1 cellular context compared by ENCODE assay signal in the genomic region with DNA sequence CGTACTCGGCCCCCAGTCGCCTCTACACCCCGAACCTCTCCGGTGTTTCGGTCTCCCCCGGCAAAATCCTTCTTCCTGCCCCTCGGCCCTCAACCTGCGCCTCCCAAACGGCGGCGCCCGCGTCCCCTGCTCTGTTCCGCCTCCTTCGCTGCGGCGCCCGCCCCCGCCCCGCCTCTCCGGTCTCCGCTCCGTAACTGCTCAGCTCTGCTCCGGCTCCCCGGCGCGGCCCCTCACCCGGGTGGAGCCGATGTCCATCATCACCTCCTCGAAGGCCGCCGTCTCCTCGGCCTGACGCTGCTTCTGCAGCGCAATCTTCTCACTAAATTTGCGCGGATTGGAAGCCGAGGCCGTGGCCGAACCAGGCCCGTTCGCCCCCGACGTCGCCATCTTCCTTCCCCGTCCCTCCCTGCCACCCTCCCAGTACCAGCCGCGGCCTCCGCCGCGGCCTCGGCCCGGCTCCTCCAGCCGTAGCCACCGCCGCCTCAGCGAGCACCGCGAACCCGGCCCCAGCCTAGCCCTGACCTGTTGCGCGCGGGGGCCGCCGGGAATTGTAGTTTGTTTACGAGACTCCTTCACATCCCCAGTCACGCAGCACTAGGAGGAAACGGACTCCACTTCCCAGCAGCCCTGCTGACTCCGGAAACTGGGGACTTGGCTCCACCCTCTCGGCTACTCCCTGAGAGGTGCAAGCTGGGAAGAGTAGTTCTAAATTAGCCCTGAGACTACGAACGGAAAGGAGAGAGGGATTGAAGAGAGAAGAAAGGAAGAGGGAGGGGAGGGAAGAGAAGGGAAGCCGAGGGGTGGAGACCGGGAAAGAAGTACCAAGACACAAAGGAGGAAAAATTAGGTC.
A peak's percentile ranks its signal among the peaks of the same experiment; 100 is the strongest.
TF ChIP-seq lines count a peak whose summit lies in the region.

Gene CRTC2 (minus strand): TSS at position 502 of the 850 bp plus-strand sequence. CDS start 115 bp downstream, at position 387.

TF ChIP-seq in HepG2, 621 proteins besides CTCF, POLR2A, EP300 and RAD21 (continued from another document and continues in another):
- TF ChIP-seq DZIP1 (CRISPR knock-in tag; IDR thresholded peaks at IDR 0.05): peak; percentile 40; the same call in 1 of the 2 replicates
- TF ChIP-seq FOSL1 (CRISPR knock-in tag; IDR thresholded peaks at IDR 0.05; ENCODE audit: borderline replicate concordance): no peak
- peak; percentile 80 for TF ChIP-seq FOXO1 (CRISPR knock-in tag; IDR thresholded peaks at IDR 0.05)
- TF ChIP-seq FOXO4 (CRISPR knock-in tag; conservative IDR thresholded peaks at IDR 0.05): no peak
- TF ChIP-seq ELK4 (CRISPR knock-in tag; IDR thresholded peaks at IDR 0.05; ENCODE audit: borderline replicate concordance): peak; percentile 45
- TF ChIP-seq ZNF180 (CRISPR knock-in tag; IDR thresholded peaks at IDR 0.05; ENCODE audit: borderline replicate concordance, low read depth): no peak
- TF ChIP-seq PRPF4 (IDR thresholded peaks at IDR 0.05; ENCODE audit: low read depth, low read length, poor library complexity, severe bottlenecking): no peak
- peak; percentile 85; the same call in 1 of the 2 replicates for TF ChIP-seq IRF9 (CRISPR knock-in tag; IDR thresholded peaks at IDR 0.05; ENCODE audit: borderline replicate concordance)
- TF ChIP-seq, protein P1, sequence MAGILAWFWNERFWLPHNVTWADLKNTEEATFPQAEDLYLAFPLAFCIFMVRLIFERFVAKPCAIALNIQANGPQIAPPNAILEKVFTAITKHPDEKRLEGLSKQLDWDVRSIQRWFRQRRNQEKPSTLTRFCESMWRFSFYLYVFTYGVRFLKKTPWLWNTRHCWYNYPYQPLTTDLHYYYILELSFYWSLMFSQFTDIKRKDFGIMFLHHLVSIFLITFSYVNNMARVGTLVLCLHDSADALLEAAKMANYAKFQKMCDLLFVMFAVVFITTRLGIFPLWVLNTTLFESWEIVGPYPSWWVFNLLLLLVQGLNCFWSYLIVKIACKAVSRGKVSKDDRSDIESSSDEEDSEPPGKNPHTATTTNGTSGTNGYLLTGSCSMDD (CRISPR knock-in tag; IDR thresholded peaks at IDR 0.05): 0 out of 2 replicates have a peak, but pooled peaks have one; percentile 74
- peak; percentile 36; the same call in 1 of the 2 replicates for TF ChIP-seq FOXP4 (CRISPR knock-in tag; IDR thresholded peaks at IDR 0.05)
- TF ChIP-seq RFXANK (CRISPR knock-in tag; IDR thresholded peaks at IDR 0.05): no peak
- TF ChIP-seq, protein P2, sequence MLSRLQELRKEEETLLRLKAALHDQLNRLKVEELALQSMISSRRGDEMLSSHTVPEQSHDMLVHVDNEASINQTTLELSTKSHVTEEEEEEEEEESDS (CRISPR knock-in tag; IDR thresholded peaks at IDR 0.05; ENCODE audit: borderline replicate concordance): no peak
- TF ChIP-seq PTBP1 (IDR thresholded peaks at IDR 0.05; ENCODE audit: low read depth, low read length, poor library complexity, severe bottlenecking): no peak
- TF ChIP-seq, protein P3, sequence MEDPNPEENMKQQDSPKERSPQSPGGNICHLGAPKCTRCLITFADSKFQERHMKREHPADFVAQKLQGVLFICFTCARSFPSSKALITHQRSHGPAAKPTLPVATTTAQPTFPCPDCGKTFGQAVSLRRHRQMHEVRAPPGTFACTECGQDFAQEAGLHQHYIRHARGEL (CRISPR knock-in tag; IDR thresholded peaks at IDR 0.05): no peak
- TF ChIP-seq, protein P4, sequence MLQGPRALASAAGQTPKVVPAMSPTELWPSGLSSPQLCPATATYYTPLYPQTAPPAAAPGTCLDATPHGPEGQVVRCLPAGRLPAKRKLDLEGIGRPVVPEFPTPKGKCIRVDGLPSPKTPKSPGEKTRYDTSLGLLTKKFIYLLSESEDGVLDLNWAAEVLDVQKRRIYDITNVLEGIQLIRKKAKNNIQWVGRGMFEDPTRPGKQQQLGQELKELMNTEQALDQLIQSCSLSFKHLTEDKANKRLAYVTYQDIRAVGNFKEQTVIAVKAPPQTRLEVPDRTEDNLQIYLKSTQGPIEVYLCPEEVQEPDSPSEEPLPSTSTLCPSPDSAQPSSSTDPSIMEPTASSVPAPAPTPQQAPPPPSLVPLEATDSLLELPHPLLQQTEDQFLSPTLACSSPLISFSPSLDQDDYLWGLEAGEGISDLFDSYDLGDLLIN (CRISPR knock-in tag; IDR thresholded peaks at IDR 0.05; ENCODE audit: borderline replicate concordance): no peak; the same call in 1 of the 2 replicates
- no peak for TF ChIP-seq GTF3A (CRISPR knock-in tag; conservative IDR thresholded peaks at IDR 0.05)
- TF ChIP-seq ZNF7 (CRISPR knock-in tag; IDR thresholded peaks at IDR 0.05): no peak
- TF ChIP-seq KMT2B (CRISPR knock-in tag; IDR thresholded peaks at IDR 0.05): peak; percentile 68; the same call in 1 of the 2 replicates
- TF ChIP-seq ZNF3 (CRISPR knock-in tag; IDR thresholded peaks at IDR 0.05): no peak
- TF ChIP-seq TRIM24 (CRISPR knock-in tag; IDR thresholded peaks at IDR 0.05): no peak
- peak; percentile 82; the same call in 1 of the 2 replicates for TF ChIP-seq ZNF773 (CRISPR knock-in tag; IDR thresholded peaks at IDR 0.05; ENCODE audit: borderline replicate concordance)
- TF ChIP-seq, protein P5, sequence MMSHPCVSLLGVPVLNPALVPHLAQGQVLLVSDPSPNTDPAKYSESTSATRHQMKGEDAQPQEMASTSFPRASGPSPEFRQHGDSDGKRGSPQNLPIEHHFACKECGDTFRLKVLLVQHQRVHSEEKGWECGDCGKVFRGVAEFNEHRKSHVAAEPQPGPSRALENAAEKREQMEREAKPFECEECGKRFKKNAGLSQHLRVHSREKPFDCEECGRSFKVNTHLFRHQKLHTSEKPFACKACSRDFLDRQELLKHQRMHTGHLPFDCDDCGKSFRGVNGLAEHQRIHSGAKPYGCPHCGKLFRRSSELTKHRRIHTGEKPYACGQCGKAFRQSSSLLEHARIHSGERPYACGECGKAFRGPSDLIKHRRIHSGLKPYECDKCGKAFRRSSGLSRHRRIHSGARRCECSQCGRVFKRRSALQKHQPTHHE (CRISPR knock-in tag; IDR thresholded peaks at IDR 0.05; ENCODE audit: borderline replicate concordance): peak; percentile 83; the same call in 1 of the 2 replicates
- TF ChIP-seq NFIB (CRISPR knock-in tag; IDR thresholded peaks at IDR 0.05; ENCODE audit: borderline replicate concordance): no peak
- TF ChIP-seq ZFP62 (CRISPR knock-in tag; IDR thresholded peaks at IDR 0.05): peak; percentile 87; the same call in 1 of the 2 replicates
- no peak for TF ChIP-seq HOMEZ (CRISPR knock-in tag; IDR thresholded peaks at IDR 0.05; ENCODE audit: low read depth)
- 0 out of 2 replicates have a peak, but pooled peaks have one; percentile 44 for TF ChIP-seq ZNF549 (CRISPR knock-in tag; IDR thresholded peaks at IDR 0.05)
- TF ChIP-seq STAG1 (CRISPR knock-in tag; IDR thresholded peaks at IDR 0.05): no peak
- TF ChIP-seq KDM5B (CRISPR knock-in tag; IDR thresholded peaks at IDR 0.05; ENCODE audit: borderline replicate concordance): peak; percentile 75; the same call in 1 of the 2 replicates
- TF ChIP-seq SOX6 (IDR thresholded peaks at IDR 0.05): no peak
- TF ChIP-seq SOX6 (CRISPR knock-in tag; IDR thresholded peaks at IDR 0.05): peak; percentile 56
- peak; percentile 71; the same call in 1 of the 2 replicates for TF ChIP-seq ZNF580 (CRISPR knock-in tag; IDR thresholded peaks at IDR 0.05; ENCODE audit: borderline replicate concordance, low read depth)
- TF ChIP-seq IKZF4 (CRISPR knock-in tag; IDR thresholded peaks at IDR 0.05; ENCODE audit: borderline replicate concordance, low read depth, not compliant biosample characterization): no peak
- TF ChIP-seq ZSCAN22 (CRISPR knock-in tag; IDR thresholded peaks at IDR 0.05): no peak
- TF ChIP-seq HOXD1 (CRISPR knock-in tag; IDR thresholded peaks at IDR 0.05): no peak
- TF ChIP-seq, protein P6, sequence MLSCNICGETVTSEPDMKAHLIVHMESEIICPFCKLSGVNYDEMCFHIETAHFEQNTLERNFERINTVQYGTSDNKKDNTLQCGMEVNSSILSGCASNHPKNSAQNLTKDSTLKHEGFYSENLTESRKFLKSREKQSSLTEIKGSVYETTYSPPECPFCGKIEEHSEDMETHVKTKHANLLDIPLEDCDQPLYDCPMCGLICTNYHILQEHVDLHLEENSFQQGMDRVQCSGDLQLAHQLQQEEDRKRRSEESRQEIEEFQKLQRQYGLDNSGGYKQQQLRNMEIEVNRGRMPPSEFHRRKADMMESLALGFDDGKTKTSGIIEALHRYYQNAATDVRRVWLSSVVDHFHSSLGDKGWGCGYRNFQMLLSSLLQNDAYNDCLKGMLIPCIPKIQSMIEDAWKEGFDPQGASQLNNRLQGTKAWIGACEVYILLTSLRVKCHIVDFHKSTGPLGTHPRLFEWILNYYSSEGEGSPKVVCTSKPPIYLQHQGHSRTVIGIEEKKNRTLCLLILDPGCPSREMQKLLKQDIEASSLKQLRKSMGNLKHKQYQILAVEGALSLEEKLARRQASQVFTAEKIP (CRISPR knock-in tag; IDR thresholded peaks at IDR 0.05; ENCODE audit: borderline replicate concordance): no peak
- no peak for TF ChIP-seq ZNF615 (CRISPR knock-in tag; IDR thresholded peaks at IDR 0.05; ENCODE audit: borderline replicate concordance)
- peak; percentile 36; the same call in 1 of the 2 replicates for TF ChIP-seq FOSL2 (CRISPR knock-in tag; IDR thresholded peaks at IDR 0.05)
